ENCODE assay signal across 26 cellular contexts in the genomic region with DNA sequence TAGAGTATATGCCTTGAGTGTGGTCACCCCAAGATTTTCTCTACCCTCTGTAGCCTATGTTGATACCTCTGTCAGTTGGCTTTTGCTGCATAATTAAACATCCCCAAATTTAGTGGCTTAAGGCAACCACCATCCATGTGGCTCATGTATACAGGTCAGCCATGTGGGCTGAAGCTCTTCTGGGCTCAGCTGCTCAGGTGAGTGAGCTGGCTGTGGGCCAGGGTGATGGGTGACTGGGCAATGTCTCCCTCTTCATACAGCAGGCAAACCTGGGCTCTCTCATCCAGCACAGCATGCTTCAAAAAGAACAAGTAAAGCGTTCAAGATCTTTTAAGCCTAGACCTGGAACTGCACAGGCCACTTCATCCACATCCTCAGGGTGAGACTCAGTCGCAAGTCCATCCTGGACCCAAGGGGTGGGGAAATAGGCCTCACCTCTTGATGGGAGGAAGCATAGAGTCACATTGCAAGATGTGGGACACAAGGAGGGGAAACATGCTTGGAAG.
"Had no signal": no experiment of that assay in that cellular context is flagged by ENCODE, and none has a peak within 500 bp of the region (broad histone marks: within the 10 kb centered on the region; RNA-seq: fewer than 3 reads in every experiment).

No MANE protein-coding gene starts in this region.

- H3K27me3 Mint-ChIP-seq: activated B cell treated with CpG ODN at 0.5 μM for 24 hours; activated CD4-positive, alpha-beta T cell treated with anti-CD3 and anti-CD28 coated beads for 36 hours; activated CD8-positive, alpha-beta memory T cell treated with anti-CD3 and anti-CD28 coated beads, Interleukin-2, amount 10 ng/mL, durations not matched to agents 7 days and 5 days; activated naive CD4-positive, alpha-beta T cell treated with anti-CD3 and anti-CD28 coated beads, Interleukin-2, amount 50 U/mL, for 24 hours; activated naive CD8-positive, alpha-beta T cell treated with anti-CD3 and anti-CD28 coated beads, Interleukin-2, amount 50 U/mL, for 24 hours; progenitor cell of endocrine pancreas; stimulated activated naive B cell treated with anti-CD40 and anti-IgM and Interleukin-4, amounts not matched to agents 10 μg/mL and 1 μg/mL and 100 μg/mL, for 72 hours; type B pancreatic cell had no signal

- H3K27ac Mint-ChIP-seq: activated B cell treated with CpG ODN at 0.5 μM for 24 hours; activated CD4-positive, alpha-beta T cell treated with anti-CD3 and anti-CD28 coated beads for 36 hours; activated CD8-positive, alpha-beta memory T cell treated with anti-CD3 and anti-CD28 coated beads, Interleukin-2, amount 10 ng/mL, durations not matched to agents 7 days and 5 days; activated CD8-positive, alpha-beta T cell treated with anti-CD3 and anti-CD28 coated beads, Interleukin-2, amount 10 ng/mL, durations not matched to agents 7 days and 5 days; activated naive CD4-positive, alpha-beta T cell treated with anti-CD3 and anti-CD28 coated beads, Interleukin-2, amount 50 U/mL, for 24 hours; activated naive CD8-positive, alpha-beta T cell treated with anti-CD3 and anti-CD28 coated beads, Interleukin-2, amount 50 U/mL, for 24 hours; activated T-helper 2 cell treated with anti-CD3 and anti-CD28 coated beads, Interferon-gamma antibody, Interleukin-2, Interleukin-4, amounts not matched to agents 10 μg/mL and 5 μg/mL and 100 μg/mL, durations not matched to agents 14 hours and 24 hours and 36 hours; immature natural killer cell; natural killer cell; progenitor cell of endocrine pancreas; stimulated activated naive B cell treated with anti-CD40 and anti-IgM and Interleukin-4, amounts not matched to agents 10 μg/mL and 1 μg/mL and 100 μg/mL, for 72 hours; type B pancreatic cell had no signal

- FAIRE-seq: colon, kidney had no signal

- DNase-seq: activated B cell treated with CpG ODN at 0.5 μM for 24 hours; activated CD4-positive, alpha-beta T cell treated with anti-CD3 and anti-CD28 coated beads for 36 hours; activated CD8-positive, alpha-beta memory T cell treated with anti-CD3 and anti-CD28 coated beads, Interleukin-2, amount 10 ng/mL, durations not matched to agents 7 days and 5 days; activated CD8-positive, alpha-beta T cell treated with anti-CD3 and anti-CD28 coated beads, Interleukin-2, amount 10 ng/mL, durations not matched to agents 7 days and 5 days; activated naive CD8-positive, alpha-beta T cell treated with anti-CD3 and anti-CD28 coated beads, Interleukin-2, amount 50 U/mL, for 24 hours; activated T-cell treated with anti-CD3 and anti-CD28 coated beads, Interleukin-2, amount 50 U/mL, for 48 hours; amygdala; dermis blood vessel endothelial cell; effector CD4-positive, alpha-beta T cell; foreskin keratinocyte; heart left ventricle; hypothalamus; immature natural killer cell; kidney; lower lobe of right lung; mesenchymal stem cell; natural killer cell; stimulated activated CD4-positive, alpha-beta T cell treated with anti-CD3 and anti-CD28 coated beads, Interleukin-15, amount 100 ng/mL, for 24 hours; stimulated activated CD4-positive, alpha-beta T cell treated with anti-CD3 and anti-CD28 coated beads, Interleukin-2, amount 100 ng/mL, for 24 hours; stimulated activated naive B cell treated with anti-CD40 and anti-IgM and Interleukin-4, amounts not matched to agents 10 μg/mL and 1 μg/mL and 100 μg/mL, for 72 hours; T-helper 2 cell had no signal

- H3K9me3 Mint-ChIP-seq: activated B cell treated with CpG ODN at 0.5 μM for 24 hours; activated naive CD4-positive, alpha-beta T cell treated with anti-CD3 and anti-CD28 coated beads, Interleukin-2, amount 50 U/mL, for 24 hours; activated naive CD8-positive, alpha-beta T cell treated with anti-CD3 and anti-CD28 coated beads, Interleukin-2, amount 50 U/mL, for 24 hours; type B pancreatic cell had no signal

- ATAC-seq: activated CD4-positive, alpha-beta T cell treated with anti-CD3 and anti-CD28 coated beads for 36 hours; activated CD8-positive, alpha-beta memory T cell treated with anti-CD3 and anti-CD28 coated beads, Interleukin-2, amount 10 ng/mL, durations not matched to agents 7 days and 5 days; activated CD8-positive, alpha-beta T cell treated with anti-CD3 and anti-CD28 coated beads, Interleukin-2, amount 10 ng/mL, durations not matched to agents 7 days and 5 days; activated naive CD8-positive, alpha-beta T cell treated with anti-CD3 and anti-CD28 coated beads, Interleukin-2, amount 50 U/mL, for 24 hours; foreskin keratinocyte; lower lobe of right lung; natural killer cell; stimulated activated naive B cell treated with anti-CD40 and anti-IgM and Interleukin-4, amounts not matched to agents 10 μg/mL and 1 μg/mL and 100 μg/mL, for 72 hours had no signal

- H3K4me3 Mint-ChIP-seq: activated B cell treated with CpG ODN at 0.5 μM for 24 hours; activated CD4-positive, alpha-beta T cell treated with anti-CD3 and anti-CD28 coated beads for 36 hours; activated CD8-positive, alpha-beta memory T cell treated with anti-CD3 and anti-CD28 coated beads, Interleukin-2, amount 10 ng/mL, durations not matched to agents 7 days and 5 days; activated CD8-positive, alpha-beta T cell treated with anti-CD3 and anti-CD28 coated beads, Interleukin-2, amount 10 ng/mL, durations not matched to agents 7 days and 5 days; activated naive CD4-positive, alpha-beta T cell treated with anti-CD3 and anti-CD28 coated beads, Interleukin-2, amount 50 U/mL, for 24 hours; activated naive CD8-positive, alpha-beta T cell treated with anti-CD3 and anti-CD28 coated beads, Interleukin-2, amount 50 U/mL, for 24 hours; immature natural killer cell; natural killer cell; stimulated activated naive B cell treated with anti-CD40 and anti-IgM and Interleukin-4, amounts not matched to agents 10 μg/mL and 1 μg/mL and 100 μg/mL, for 72 hours; type B pancreatic cell had no signal

- H3K36me3 Mint-ChIP-seq: activated CD8-positive, alpha-beta memory T cell treated with anti-CD3 and anti-CD28 coated beads, Interleukin-2, amount 10 ng/mL, durations not matched to agents 7 days and 5 days; activated naive CD4-positive, alpha-beta T cell treated with anti-CD3 and anti-CD28 coated beads, Interleukin-2, amount 50 U/mL, for 24 hours; immature natural killer cell; natural killer cell; stimulated activated naive B cell treated with anti-CD40 and anti-IgM and Interleukin-4, amounts not matched to agents 10 μg/mL and 1 μg/mL and 100 μg/mL, for 72 hours; type B pancreatic cell had no signal

- H3K4me1 Mint-ChIP-seq: activated B cell treated with CpG ODN at 0.5 μM for 24 hours; activated CD4-positive, alpha-beta T cell treated with anti-CD3 and anti-CD28 coated beads for 36 hours; activated CD8-positive, alpha-beta memory T cell treated with anti-CD3 and anti-CD28 coated beads, Interleukin-2, amount 10 ng/mL, durations not matched to agents 7 days and 5 days; activated naive CD4-positive, alpha-beta T cell treated with anti-CD3 and anti-CD28 coated beads, Interleukin-2, amount 50 U/mL, for 24 hours; activated naive CD8-positive, alpha-beta T cell treated with anti-CD3 and anti-CD28 coated beads, Interleukin-2, amount 50 U/mL, for 24 hours; immature natural killer cell; natural killer cell; stimulated activated naive B cell treated with anti-CD40 and anti-IgM and Interleukin-4, amounts not matched to agents 10 μg/mL and 1 μg/mL and 100 μg/mL, for 72 hours had no signal
